ENCODE assay signal across 1 cellular context in the genomic region with DNA sequence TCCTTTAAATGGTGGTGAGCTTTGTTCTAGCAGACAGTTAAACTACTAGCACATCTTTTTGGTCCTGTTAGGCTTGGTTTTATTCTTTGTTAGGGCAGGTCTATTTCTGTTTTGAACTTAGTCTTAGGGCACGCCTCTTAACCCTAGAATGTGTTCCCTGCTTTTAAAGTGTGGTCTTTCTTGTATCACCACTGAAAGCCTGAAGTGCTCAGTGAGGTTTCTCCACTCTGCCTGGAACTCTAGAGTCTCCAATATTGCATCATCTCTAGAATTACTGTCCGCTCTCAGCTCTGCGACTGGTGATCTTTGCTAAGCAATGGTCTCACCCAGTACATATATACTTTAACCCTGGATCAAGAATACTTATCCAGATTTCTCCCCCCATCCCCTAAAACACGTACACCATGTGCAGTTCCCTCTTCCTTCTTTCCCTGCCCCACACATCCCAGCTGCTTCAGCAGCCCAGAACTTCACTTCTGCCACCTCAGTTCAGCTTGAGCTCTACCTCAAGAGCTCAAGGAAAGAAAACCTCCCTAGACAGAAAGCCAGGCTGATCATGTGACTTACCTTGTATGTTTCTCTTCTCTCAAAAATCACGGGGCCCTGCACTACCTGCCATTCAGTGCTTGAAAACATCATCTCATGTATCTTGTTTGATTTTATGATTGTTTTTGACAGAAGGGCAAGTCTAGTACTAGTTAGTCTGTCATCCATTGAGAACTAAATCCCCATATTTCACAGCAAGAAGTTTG.
A peak's percentile ranks its signal among the peaks of the same experiment; 100 is the strongest.
TF ChIP-seq lines count a peak whose summit lies in the region.

No MANE protein-coding gene starts in this region.

TF ChIP-seq in GM12878, 131 proteins besides CTCF, POLR2A, EP300 and RAD21:
- TF ChIP-seq RUNX3 (IDR thresholded peaks at IDR 0.05; ENCODE audit: low read length) (0 out of 2 replicates have a peak, but pooled peaks have one; percentile 17), HDAC6 (IDR thresholded peaks at IDR 0.05; ENCODE audit: unreplicated experiment) (no peak)
